ENCODE assay signal across 22 cellular contexts in genomic region chr12:6761849-6762248, GRCh38. TPM values are rescaled to one million over a fixed set of nuclear protein-coding genes. Genes with fewer than 3 reads are reported as not detected.
"Had no signal": no experiment of that assay in that cellular context is flagged by ENCODE, and none has a peak within 500 bp of the region (broad histone marks: within the 10 kb centered on the region; RNA-seq: fewer than 3 reads in every experiment).

No MANE protein-coding gene starts in this region.

- H3K36me3 ChIP-seq: Peyer's patch, SJCRH30 had no signal

- H3K4me3 Mint-ChIP-seq: activated CD4-positive, alpha-beta T cell treated with anti-CD3 and anti-CD28 coated beads for 36 hours; activated CD8-positive, alpha-beta T cell treated with anti-CD3 and anti-CD28 coated beads for 36 hours; activated naive CD4-positive, alpha-beta T cell treated with anti-CD3 and anti-CD28 coated beads, Interleukin-2, amount 10 ng/mL, durations not matched to agents 7 days and 5 days; activated naive CD8-positive, alpha-beta T cell treated with anti-CD3 and anti-CD28 coated beads for 36 hours; activated T-cell treated with anti-CD3 and anti-CD28 coated beads, Interleukin-2, amount 50 U/mL, for 72 hours had no signal

- H3K4me3 ChIP-seq: Peyer's patch, SJCRH30 had no signal

- H3K4me2 ChIP-seq: SK-N-SH had no signal

- H3K27ac Mint-ChIP-seq: activated CD4-positive, alpha-beta T cell treated with anti-CD3 and anti-CD28 coated beads for 36 hours; activated CD8-positive, alpha-beta T cell treated with anti-CD3 and anti-CD28 coated beads for 36 hours; activated naive CD4-positive, alpha-beta T cell treated with anti-CD3 and anti-CD28 coated beads, Interleukin-2, amount 10 ng/mL, durations not matched to agents 7 days and 5 days; activated naive CD8-positive, alpha-beta T cell treated with anti-CD3 and anti-CD28 coated beads for 36 hours; activated T-cell treated with anti-CD3 and anti-CD28 coated beads, Interleukin-2, amount 50 U/mL, for 72 hours; activated T-helper 2 cell treated with anti-CD3 and anti-CD28 coated beads, Interferon-gamma antibody, Interleukin-2, Interleukin-4, amounts not matched to agents 10 μg/mL and 5 μg/mL and 100 μg/mL, durations not matched to agents 14 hours and 24 hours and 36 hours had no signal

- H3K27me3 ChIP-seq: Peyer's patch, SJCRH30 had no signal

- H3K27ac ChIP-seq: Peyer's patch, SJCRH30, WERI-Rb-1 had no signal

- DNase-seq: activated CD4-positive, alpha-beta T cell treated with anti-CD3 and anti-CD28 coated beads for 36 hours; activated CD8-positive, alpha-beta memory T cell treated with anti-CD3 and anti-CD28 coated beads, Interleukin-2, amount 50 U/mL, for 4 hours; activated CD8-positive, alpha-beta T cell treated with anti-CD3 and anti-CD28 coated beads for 36 hours; activated gamma-delta T cell treated with Interleukin-2 at 50 U/mL for 16 hours; activated naive CD4-positive, alpha-beta T cell treated with anti-CD3 and anti-CD28 coated beads, Interleukin-2, amount 10 ng/mL, durations not matched to agents 7 days and 5 days; activated naive CD8-positive, alpha-beta T cell treated with anti-CD3 and anti-CD28 coated beads for 36 hours; activated T-cell treated with anti-CD3 and anti-CD28 coated beads, Interleukin-2, amount 50 U/mL, for 72 hours; cerebellar nuclear complex; Kasumi-1; NCI-H1048; NCI-H146; NCI-H187 treated with DMSO at 0.1 percent for 48 hours; NCI-H2081 treated with DMSO at 0.1 percent for 48 hours; NCI-H446; NCI-H524; Peyer's patch; Right ventricle myocardium superior; SJCRH30; SK-N-SH; T-helper 1 cell; WERI-Rb-1 had no signal

- H3K9me3 ChIP-seq: Peyer's patch, SJCRH30, SK-N-SH had no signal

- H3K9me3 Mint-ChIP-seq: activated CD8-positive, alpha-beta T cell treated with anti-CD3 and anti-CD28 coated beads for 36 hours; activated naive CD4-positive, alpha-beta T cell treated with anti-CD3 and anti-CD28 coated beads, Interleukin-2, amount 10 ng/mL, durations not matched to agents 7 days and 5 days; activated naive CD8-positive, alpha-beta T cell treated with anti-CD3 and anti-CD28 coated beads for 36 hours; activated T-cell treated with anti-CD3 and anti-CD28 coated beads, Interleukin-2, amount 50 U/mL, for 72 hours; activated T-helper 2 cell treated with anti-CD3 and anti-CD28 coated beads, Interferon-gamma antibody, Interleukin-2, Interleukin-4, amounts not matched to agents 10 μg/mL and 5 μg/mL and 100 μg/mL, durations not matched to agents 14 hours and 24 hours and 36 hours had no signal

- H3K9ac ChIP-seq: SK-N-SH had no signal

RNA-seq across cellular contexts. Expression of gene CD4, which starts 27.5 kb away (rescaled TPM):
- total RNA-seq: SJCRH30 had no signal
